In genomic region chr11:65642014-65642671, GRCh38 we compare ENCODE assay signal across 2 cellular contexts.
TF ChIP-seq lines count a peak whose summit lies in the region.

No MANE protein-coding gene starts in this region.

TF ChIP-seq in GM23338, 12 proteins besides CTCF, POLR2A, EP300 and RAD21 (continued from another document):
- TF ChIP-seq REST (IDR thresholded peaks at IDR 0.05; ENCODE audit: unreplicated experiment), result peak; percentile 16
- peak; percentile 86 for TF ChIP-seq POLR2AphosphoS5 (IDR thresholded peaks at IDR 0.05; ENCODE audit: low read depth)

TF ChIP-seq in WTC11, 78 proteins besides CTCF, POLR2A, EP300 and RAD21 (continued from another document):
- TF ChIP-seq AFF4 (CRISPR knock-in tag; IDR thresholded peaks at IDR 0.05; ENCODE audit: borderline replicate concordance) (no peak), E2F1 (CRISPR knock-in tag; IDR thresholded peaks at IDR 0.05) (no peak), NR2C2 (CRISPR knock-in tag; IDR thresholded peaks at IDR 0.05) (no peak), ATF1 (CRISPR knock-in tag; IDR thresholded peaks at IDR 0.05) (no peak), NFYB (CRISPR knock-in tag; conservative IDR thresholded peaks at IDR 0.05; ENCODE audit: low read depth) (peak; percentile 54), FOXP4 (CRISPR knock-in tag; IDR thresholded peaks at IDR 0.05) (0 out of 2 replicates have a peak, but pooled peaks have one; percentile 15), MAX (CRISPR knock-in tag; IDR thresholded peaks at IDR 0.05) (0 out of 2 replicates have a peak, but pooled peaks have one; percentile 17), ZSCAN18 (CRISPR knock-in tag; IDR thresholded peaks at IDR 0.05) (no peak), ELF4 (CRISPR knock-in tag; IDR thresholded peaks at IDR 0.05; ENCODE audit: low read depth) (no peak), CREB1 (CRISPR knock-in tag; IDR thresholded peaks at IDR 0.05) (no peak), TP53 (CRISPR knock-in tag; IDR thresholded peaks at IDR 0.05) (no peak), USF2 (CRISPR knock-in tag; IDR thresholded peaks at IDR 0.05) (0 out of 2 replicates have a peak, but pooled peaks have one; percentile 25)
